38 cellular contexts compared by ENCODE assay signal in genomic region chr12:42336286-42336685, GRCh38.
"Had no signal": no experiment of that assay in that cellular context is flagged by ENCODE, and none has a peak within 500 bp of the region (broad histone marks: within the 10 kb centered on the region; RNA-seq: fewer than 3 reads in every experiment).

No MANE protein-coding gene starts in this region.

- H3K27me3 Mint-ChIP-seq: activated naive CD4-positive, alpha-beta T cell treated with anti-CD3 and anti-CD28 coated beads, Interleukin-2, amount 10 ng/mL, durations not matched to agents 7 days and 5 days; activated naive CD4-positive, alpha-beta T cell treated with anti-CD3 and anti-CD28 coated beads, Interleukin-2, amount 50 U/mL, for 24 hours; activated naive CD8-positive, alpha-beta T cell; activated naive CD8-positive, alpha-beta T cell treated with anti-CD3 and anti-CD28 coated beads for 36 hours; activated naive CD8-positive, alpha-beta T cell treated with anti-CD3 and anti-CD28 coated beads, Interleukin-2, amount 10 ng/mL, durations not matched to agents 7 days and 5 days; activated naive CD8-positive, alpha-beta T cell treated with anti-CD3 and anti-CD28 coated beads, Interleukin-2, amount 50 U/mL, for 24 hours; activated T-cell treated with anti-CD3 and anti-CD28 coated beads, Interleukin-2, amount 50 U/mL, for 24 hours; activated T-helper 17 cell treated with anti-CD3 and anti-CD28 coated beads, Interleukin-2, amount 50 U/mL, for 72 hours; brain; central memory CD8-positive, alpha-beta T cell had no signal

- H3K27ac ChIP-seq: adrenal gland, ascending aorta, body of pancreas, brain microvascular endothelial cell, breast epithelium, cardiac muscle cell had no signal

- H3K9me3 Mint-ChIP-seq: activated naive CD4-positive, alpha-beta T cell treated with anti-CD3 and anti-CD28 coated beads for 36 hours; activated naive CD4-positive, alpha-beta T cell treated with anti-CD3 and anti-CD28 coated beads, Interleukin-2, amount 10 ng/mL, durations not matched to agents 7 days and 5 days; activated naive CD4-positive, alpha-beta T cell treated with anti-CD3 and anti-CD28 coated beads, Interleukin-2, amount 50 U/mL, for 24 hours; activated naive CD4-positive, alpha-beta T cell treated with anti-CD3 and anti-CD28 coated beads, Interleukin-2, amount 50 U/mL, for 72 hours; activated naive CD8-positive, alpha-beta T cell treated with anti-CD3 and anti-CD28 coated beads for 36 hours; activated naive CD8-positive, alpha-beta T cell treated with anti-CD3 and anti-CD28 coated beads, Interleukin-2, amount 10 ng/mL, durations not matched to agents 7 days and 5 days; activated naive CD8-positive, alpha-beta T cell treated with anti-CD3 and anti-CD28 coated beads, Interleukin-2, amount 50 U/mL, for 24 hours; activated T-cell treated with anti-CD3 and anti-CD28 coated beads, Interleukin-2, amount 50 U/mL, for 24 hours; activated T-cell treated with anti-CD3 and anti-CD28 coated beads, Interleukin-2, amount 50 U/mL, for 4 hours; activated T-cell treated with anti-CD3 and anti-CD28 coated beads, Interleukin-2, amount 50 U/mL, for 72 hours; activated T-helper 1 cell treated with anti-CD3 and anti-CD28 coated beads, Interleukin-12 subunit alpha, Interleukin-12 subunit beta, Interleukin-2, Interleukin-4 antibody, amounts not matched to agents 30 ng/mL and 10 ng/mL and 1 ng/mL, durations not matched to agents 14 hours and 24 hours and 36 hours; activated T-helper 17 cell treated with anti-CD3 and anti-CD28 coated beads, Interleukin-2, amount 50 U/mL, for 72 hours; activated T-helper 2 cell treated with anti-CD3 and anti-CD28 coated beads, Interferon-gamma antibody, Interleukin-2, Interleukin-4, amounts not matched to agents 10 μg/mL and 5 μg/mL and 100 μg/mL, durations not matched to agents 14 hours and 24 hours and 36 hours; brain; central memory CD8-positive, alpha-beta T cell had no signal

- ATAC-seq: activated naive CD4-positive, alpha-beta T cell treated with anti-CD3 and anti-CD28 coated beads, Interleukin-2, amount 50 U/mL, for 72 hours; activated naive CD8-positive, alpha-beta T cell treated with anti-CD3 and anti-CD28 coated beads, Interleukin-2, amount 50 U/mL, for 24 hours; activated T-cell treated with anti-CD3 and anti-CD28 coated beads, Interleukin-2, amount 50 U/mL, for 4 hours; activated T-cell treated with anti-CD3 and anti-CD28 coated beads, Interleukin-2, amount 50 U/mL, for 72 hours; activated T-helper 17 cell treated with anti-CD3 and anti-CD28 coated beads, Interleukin-2, amount 50 U/mL, for 72 hours; body of pancreas had no signal

- H3K27ac Mint-ChIP-seq: activated naive CD4-positive, alpha-beta T cell treated with anti-CD3 and anti-CD28 coated beads for 36 hours; activated naive CD4-positive, alpha-beta T cell treated with anti-CD3 and anti-CD28 coated beads, Interleukin-2, amount 10 ng/mL, durations not matched to agents 7 days and 5 days; activated naive CD4-positive, alpha-beta T cell treated with anti-CD3 and anti-CD28 coated beads, Interleukin-2, amount 50 U/mL, for 24 hours; activated naive CD4-positive, alpha-beta T cell treated with anti-CD3 and anti-CD28 coated beads, Interleukin-2, amount 50 U/mL, for 72 hours; activated naive CD8-positive, alpha-beta T cell; activated naive CD8-positive, alpha-beta T cell treated with anti-CD3 and anti-CD28 coated beads for 36 hours; activated naive CD8-positive, alpha-beta T cell treated with anti-CD3 and anti-CD28 coated beads, Interleukin-2, amount 10 ng/mL, durations not matched to agents 7 days and 5 days; activated naive CD8-positive, alpha-beta T cell treated with anti-CD3 and anti-CD28 coated beads, Interleukin-2, amount 50 U/mL, for 24 hours; activated T-cell treated with anti-CD3 and anti-CD28 coated beads, Interleukin-2, amount 50 U/mL, for 24 hours; activated T-cell treated with anti-CD3 and anti-CD28 coated beads, Interleukin-2, amount 50 U/mL, for 72 hours; activated T-helper 1 cell treated with anti-CD3 and anti-CD28 coated beads, Interleukin-12 subunit alpha, Interleukin-12 subunit beta, Interleukin-2, Interleukin-4 antibody, amounts not matched to agents 30 ng/mL and 10 ng/mL and 1 ng/mL, durations not matched to agents 14 hours and 24 hours and 36 hours; activated T-helper 17 cell treated with anti-CD3 and anti-CD28 coated beads, Interleukin-2, amount 50 U/mL, for 72 hours; activated T-helper 2 cell treated with anti-CD3 and anti-CD28 coated beads, Interferon-gamma antibody, Interleukin-2, Interleukin-4, amounts not matched to agents 10 μg/mL and 5 μg/mL and 100 μg/mL, durations not matched to agents 14 hours and 24 hours and 36 hours; brain had no signal

- H3K27me3 ChIP-seq: adrenal gland, ascending aorta, body of pancreas, brain microvascular endothelial cell, breast epithelium, cardiac muscle cell had no signal

- H3K36me3 ChIP-seq: breast epithelium had no signal

- H3K4me3 ChIP-seq: adrenal gland, ascending aorta, body of pancreas, breast epithelium, cardiac muscle cell had no signal

- H3K4me3 Mint-ChIP-seq: activated naive CD4-positive, alpha-beta T cell treated with anti-CD3 and anti-CD28 coated beads for 36 hours; activated naive CD4-positive, alpha-beta T cell treated with anti-CD3 and anti-CD28 coated beads, Interleukin-2, amount 10 ng/mL, durations not matched to agents 7 days and 5 days; activated naive CD4-positive, alpha-beta T cell treated with anti-CD3 and anti-CD28 coated beads, Interleukin-2, amount 50 U/mL, for 24 hours; activated naive CD8-positive, alpha-beta T cell; activated naive CD8-positive, alpha-beta T cell treated with anti-CD3 and anti-CD28 coated beads for 36 hours; activated naive CD8-positive, alpha-beta T cell treated with anti-CD3 and anti-CD28 coated beads, Interleukin-2, amount 10 ng/mL, durations not matched to agents 7 days and 5 days; activated naive CD8-positive, alpha-beta T cell treated with anti-CD3 and anti-CD28 coated beads, Interleukin-2, amount 50 U/mL, for 24 hours; activated T-cell treated with anti-CD3 and anti-CD28 coated beads, Interleukin-2, amount 50 U/mL, for 24 hours; activated T-cell treated with anti-CD3 and anti-CD28 coated beads, Interleukin-2, amount 50 U/mL, for 4 hours; activated T-cell treated with anti-CD3 and anti-CD28 coated beads, Interleukin-2, amount 50 U/mL, for 72 hours; activated T-helper 1 cell treated with anti-CD3 and anti-CD28 coated beads, Interleukin-12 subunit alpha, Interleukin-12 subunit beta, Interleukin-2, Interleukin-4 antibody, amounts not matched to agents 30 ng/mL and 10 ng/mL and 1 ng/mL, durations not matched to agents 14 hours and 24 hours and 36 hours; activated T-helper 17 cell treated with anti-CD3 and anti-CD28 coated beads, Interleukin-2, amount 50 U/mL, for 72 hours; brain; central memory CD8-positive, alpha-beta T cell had no signal

- H3K9me3 ChIP-seq: adrenal gland, ascending aorta, body of pancreas, breast epithelium had no signal

- H3K4me1 ChIP-seq: breast epithelium had no signal

- DNase-seq: activated effector memory CD4-positive, alpha-beta T cell treated with anti-CD3 and anti-CD28 coated beads, Interleukin-2, amount 50 U/mL, for 16 hours; activated effector memory CD4-positive, alpha-beta T cell treated with Interleukin-2 at 50 U/mL for 16 hours; activated gamma-delta T cell; activated gamma-delta T cell treated with Interleukin-2 at 50 U/mL for 16 hours; activated naive CD4-positive, alpha-beta T cell; activated naive CD4-positive, alpha-beta T cell treated with anti-CD3 and anti-CD28 coated beads for 36 hours; activated naive CD4-positive, alpha-beta T cell treated with anti-CD3 and anti-CD28 coated beads, Interleukin-2, amount 10 ng/mL, durations not matched to agents 7 days and 5 days; activated naive CD4-positive, alpha-beta T cell treated with anti-CD3 and anti-CD28 coated beads, Interleukin-2, amount 50 U/mL, for 16 hours; activated naive CD4-positive, alpha-beta T cell treated with Interleukin-2 at 50 U/mL for 16 hours; activated naive CD8-positive, alpha-beta T cell treated with anti-CD3 and anti-CD28 coated beads for 36 hours; activated naive CD8-positive, alpha-beta T cell treated with anti-CD3 and anti-CD28 coated beads, Interleukin-2, amount 10 ng/mL, durations not matched to agents 7 days and 5 days; activated naive CD8-positive, alpha-beta T cell treated with anti-CD3 and anti-CD28 coated beads, Interleukin-2, amount 50 U/mL, for 24 hours; activated T-cell treated with anti-CD3 and anti-CD28 coated beads, Interleukin-2, amount 50 U/mL, for 1 hour; activated T-cell treated with anti-CD3 and anti-CD28 coated beads, Interleukin-2, amount 50 U/mL, for 24 hours; activated T-cell treated with anti-CD3 and anti-CD28 coated beads, Interleukin-2, amount 50 U/mL, for 4 hours; activated T-cell treated with anti-CD3 and anti-CD28 coated beads, Interleukin-2, amount 50 U/mL, for 48 hours; activated T-cell treated with anti-CD3 and anti-CD28 coated beads, Interleukin-2, amount 50 U/mL, for 72 hours; adrenal gland; amniotic stem cell; amygdala; anterior cingulate cortex; aorta; body of pancreas; brain microvascular endothelial cell; caudate nucleus; central memory CD4-positive, alpha-beta T cell; cerebellar nuclear complex had no signal
